9 cellular contexts compared by ENCODE assay signal in genomic region chr13:43085545-43085944, GRCh38.
A peak's percentile ranks its signal among the peaks of the same experiment; 100 is the strongest.
DNase-seq lines count a peak whose midpoint lies in the region; ATAC-seq and TF ChIP-seq lines count a peak whose summit lies in the region.
"Had no signal": no experiment of that assay in that cellular context is flagged by ENCODE, and none has a peak within 500 bp of the region (broad histone marks: within the 10 kb centered on the region; RNA-seq: fewer than 3 reads in every experiment).

No MANE protein-coding gene starts in this region.

- H3K27me3 ChIP-seq in H7 (ENCODE audit: control insufficient read depth, insufficient read depth, low read length) (no peaks in the 10 kb centered on the region), upper lobe of right lung (no peaks in the 10 kb centered on the region)

- no peak overlapping the region for H3K4me3 ChIP-seq in AG09309 (ENCODE audit: control insufficient read depth, low read depth, low read length)
- H3K4me3 ChIP-seq in H7 (ENCODE audit: insufficient read depth, low read depth, low read length) = no peak overlapping the region
- H3K4me3 ChIP-seq in upper lobe of right lung = no peak overlapping the region

- H3K4me3 Mint-ChIP-seq in activated T-cell treated with anti-CD3 and anti-CD28 coated beads, Interleukin-2, amount 50 U/mL, for 4 hours = no peak overlapping the region
- H3K4me3 Mint-ChIP-seq: stimulated activated naive CD8-positive, alpha-beta T cell treated with anti-CD3 and anti-CD28 coated beads, Interleukin-15, Interleukin-2, amounts not matched to agents 100 ng/mL and 50 ng/mL, for 24 hours had no signal

- H3K4me1 ChIP-seq in upper lobe of right lung = no peaks in the 10 kb centered on the region

- peaks cover 8% of the 10 kb centered on the region for H3K4me1 Mint-ChIP-seq in activated T-cell treated with anti-CD3 and anti-CD28 coated beads, Interleukin-2, amount 50 U/mL, for 4 hours (ENCODE audit: low read depth)

- H3K36me3 ChIP-seq in H7 (replicated peaks; ENCODE audit: control insufficient read depth, insufficient read depth, low read length) (no peaks in the 10 kb centered on the region), upper lobe of right lung (no peaks in the 10 kb centered on the region)

- peaks cover 16% of the 10 kb centered on the region for H3K36me3 Mint-ChIP-seq in activated T-cell treated with anti-CD3 and anti-CD28 coated beads, Interleukin-2, amount 50 U/mL, for 4 hours (ENCODE audit: insufficient read depth)

- DNase-seq in AG09309 (ENCODE audit: low read depth) (no peak), H7 (peak; percentile 7), RPMI8226 (peak; percentile 7), germinal center (ENCODE audit: low spot score) (peak; percentile 18), upper lobe of right lung (no peak), epidermal melanocyte (ENCODE audit: insufficient read length, low spot score) (no peak)
- no peak for DNase-seq in activated T-cell treated with anti-CD3 and anti-CD28 coated beads, Interleukin-2, amount 50 U/mL, for 4 hours

- H3K27me3 Mint-ChIP-seq in activated T-cell treated with anti-CD3 and anti-CD28 coated beads, Interleukin-2, amount 50 U/mL, for 4 hours (ENCODE audit: low read depth) = no peaks in the 10 kb centered on the region
- H3K27me3 Mint-ChIP-seq: stimulated activated naive CD8-positive, alpha-beta T cell treated with anti-CD3 and anti-CD28 coated beads, Interleukin-15, Interleukin-2, amounts not matched to agents 100 ng/mL and 50 ng/mL, for 24 hours had no signal

- H3K9me3 Mint-ChIP-seq in activated T-cell treated with anti-CD3 and anti-CD28 coated beads, Interleukin-2, amount 50 U/mL, for 4 hours = peaks cover 4% of the 10 kb centered on the region
- H3K9me3 Mint-ChIP-seq: stimulated activated naive CD8-positive, alpha-beta T cell treated with anti-CD3 and anti-CD28 coated beads, Interleukin-15, Interleukin-2, amounts not matched to agents 100 ng/mL and 50 ng/mL, for 24 hours had no signal

- no peak overlapping the region for H3K27ac ChIP-seq in upper lobe of right lung

- TF ChIP-seq CTCF in AG09309 (IDR thresholded peaks at IDR 0.05; ENCODE audit: control insufficient read depth, insufficient read depth, low read depth, low read length, missing control alignments) = peak; percentile 45
- TF ChIP-seq CTCF in upper lobe of right lung (IDR thresholded peaks at IDR 0.05) = peak; percentile 75

- no peak for ATAC-seq in upper lobe of right lung
- ATAC-seq in activated T-cell treated with anti-CD3 and anti-CD28 coated beads, Interleukin-2, amount 50 U/mL, for 4 hours = no peak
- ATAC-seq in HG02571 (IDR thresholded peaks at IDR 0.05; ENCODE audit: unreplicated experiment) = no peak

- intact Hi-C loops in upper lobe of right lung (cut with DNase I) = no loop called here

- H3K9me3 ChIP-seq in upper lobe of right lung = no peaks in the 10 kb centered on the region

Comparison
In these comparisons a context has a peak if more than half of its experiments do, and no peak if none do; other contexts are left out.
1. DNase-seq: peak in H7 (single experiment), RPMI8226 (single experiment) and germinal center (single experiment); none in AG09309 (single experiment), upper lobe of right lung (single experiment), activated T-cell treated with anti-CD3 and anti-CD28 coated beads, Interleukin-2, amount 50 U/mL, for 4 hours (single experiment) and epidermal melanocyte (single experiment).